11 cellular contexts compared by ENCODE assay signal in genomic region chr5:123807177-123807900, GRCh38.
DNase-seq lines count a peak whose midpoint lies in the region; FAIRE-seq and TF ChIP-seq lines count a peak whose summit lies in the region.
"Had no signal": no experiment of that assay in that cellular context is flagged by ENCODE, and none has a peak within 500 bp of the region (broad histone marks: within the 10 kb centered on the region; RNA-seq: fewer than 3 reads in every experiment).

No MANE protein-coding gene starts in this region.

- no peak overlapping the region for H3K23ac ChIP-seq in mesenchymal stem cell (ENCODE audit: low read length in 2 of 2)

- intact Hi-C loops in stomach (cut with DNase I; ENCODE audit: low total_unique reads): no loop called here
- intact Hi-C loops in activated T-helper 2 cell treated with anti-CD3 and anti-CD28 coated beads, Interferon-gamma antibody, Interleukin-2, Interleukin-4, amounts not matched to agents 10 μg/mL and 5 μg/mL and 100 μg/mL, durations not matched to agents 14 hours and 24 hours and 36 hours (cut with micrococcal nuclease): no loop called here

- no peaks in the 10 kb centered on the region for H3K27me3 Mint-ChIP-seq in astrocyte (ENCODE audit: low read depth, unreplicated experiment)
- H3K27me3 Mint-ChIP-seq in activated T-helper 2 cell treated with anti-CD3 and anti-CD28 coated beads, Interferon-gamma antibody, Interleukin-2, Interleukin-4, amounts not matched to agents 10 μg/mL and 5 μg/mL and 100 μg/mL, durations not matched to agents 14 hours and 24 hours and 36 hours (ENCODE audit: low read depth): no peaks in the 10 kb centered on the region
- H3K27me3 Mint-ChIP-seq: activated naive CD4-positive, alpha-beta T cell treated with anti-CD3 and anti-CD28 coated beads, Interleukin-2, amount 50 U/mL, for 24 hours; effector memory CD8-positive, alpha-beta T cell had no signal

- H3K27ac ChIP-seq in astrocyte (ENCODE audit: low read depth, low read length) (no peak overlapping the region), mesenchymal stem cell (ENCODE audit: low read length, poor library complexity, severe bottlenecking) (no peak overlapping the region), stomach (no peak overlapping the region)

- no peak for TF ChIP-seq POLR2A in stomach (IDR thresholded peaks at IDR 0.05)

- 71% methylated on average over 3 of the region's 5 CpGs for WGBS in mesenchymal stem cell
- 60 to 76% (median 71%) methylated on average over 5 of the region's 5 CpGs for WGBS in stomach, 5 donors

- peaks cover 43% of the 10 kb centered on the region for H3K4me1 Mint-ChIP-seq in astrocyte (ENCODE audit: low read depth, unreplicated experiment)
- H3K4me1 Mint-ChIP-seq in activated T-helper 2 cell treated with anti-CD3 and anti-CD28 coated beads, Interferon-gamma antibody, Interleukin-2, Interleukin-4, amounts not matched to agents 10 μg/mL and 5 μg/mL and 100 μg/mL, durations not matched to agents 14 hours and 24 hours and 36 hours (ENCODE audit: low read depth): no peaks in the 10 kb centered on the region
- H3K4me1 Mint-ChIP-seq: activated naive CD4-positive, alpha-beta T cell treated with anti-CD3 and anti-CD28 coated beads, Interleukin-2, amount 50 U/mL, for 24 hours had no signal

- peak overlapping the region; percentile 58 for H3K27ac Mint-ChIP-seq in astrocyte (ENCODE audit: unreplicated experiment)
- H3K27ac Mint-ChIP-seq in activated T-helper 2 cell treated with anti-CD3 and anti-CD28 coated beads, Interferon-gamma antibody, Interleukin-2, Interleukin-4, amounts not matched to agents 10 μg/mL and 5 μg/mL and 100 μg/mL, durations not matched to agents 14 hours and 24 hours and 36 hours: no peak overlapping the region
- H3K27ac Mint-ChIP-seq: activated naive CD4-positive, alpha-beta T cell treated with anti-CD3 and anti-CD28 coated beads, Interleukin-2, amount 50 U/mL, for 24 hours; effector memory CD8-positive, alpha-beta T cell had no signal

- H4K20me1 ChIP-seq in astrocyte (ENCODE audit: insufficient read depth, low read length): no peaks in the 10 kb centered on the region

- H4K91ac ChIP-seq in mesenchymal stem cell (ENCODE audit: low read length): no peak overlapping the region

- peak overlapping the region; percentile 34 for H3K4me3 Mint-ChIP-seq in astrocyte (ENCODE audit: unreplicated experiment)
- no peak overlapping the region for H3K4me3 Mint-ChIP-seq in activated T-helper 2 cell treated with anti-CD3 and anti-CD28 coated beads, Interferon-gamma antibody, Interleukin-2, Interleukin-4, amounts not matched to agents 10 μg/mL and 5 μg/mL and 100 μg/mL, durations not matched to agents 14 hours and 24 hours and 36 hours (ENCODE audit: low read depth)
- H3K4me3 Mint-ChIP-seq: activated naive CD4-positive, alpha-beta T cell treated with anti-CD3 and anti-CD28 coated beads, Interleukin-2, amount 50 U/mL, for 24 hours; effector memory CD8-positive, alpha-beta T cell had no signal

- TF ChIP-seq CTCF in astrocyte (IDR thresholded peaks at IDR 0.05; ENCODE audit: insufficient read depth, low read depth, low read length) (no peak), stomach (IDR thresholded peaks at IDR 0.05) (no peak), GM13976 (IDR thresholded peaks at IDR 0.05; ENCODE audit: borderline replicate concordance, control extremely low read depth, extremely low read depth, insufficient read depth, missing control alignments) (no peak)

- H4K8ac ChIP-seq in mesenchymal stem cell (ENCODE audit: low read length): no peak overlapping the region

- H3K36me3 ChIP-seq in astrocyte (ENCODE audit: insufficient read depth, low read length): no peaks in the 10 kb centered on the region
- H3K36me3 ChIP-seq in mesenchymal stem cell (ENCODE audit: control insufficient read depth in 1 of 2, insufficient read depth in 2 of 2, low read depth in 1 of 2, low read length in 2 of 2): no peaks in the 10 kb centered on the region
- H3K36me3 ChIP-seq in stomach: no peaks in the 10 kb centered on the region

- no peak overlapping the region for H2BK12ac ChIP-seq in mesenchymal stem cell (ENCODE audit: low read length in 2 of 2)

- H3K4me3 ChIP-seq in astrocyte (ENCODE audit: insufficient read depth, low read depth, low read length): no peak overlapping the region
- no peak overlapping the region for H3K4me3 ChIP-seq in mesenchymal stem cell (ENCODE audit: insufficient read depth in 1 of 2, low read depth in 1 of 2, low read length in 2 of 2)
- H3K4me3 ChIP-seq in stomach: no peak overlapping the region

- peak; percentile 26 for DNase-seq in DMS114 treated with DMSO at 0.1 percent for 48 hours (lab: John Stamatoyannopoulos, UW; ENCODE audit: unreplicated experiment)
- peak; percentile 39 for DNase-seq in NCI-H1436 treated with DMSO at 0.1 percent for 48 hours (lab: John Stamatoyannopoulos, UW)
- DNase-seq in astrocyte (ENCODE audit: low read depth): no peak
- peak; percentile 26 for DNase-seq in mesenchymal stem cell
- DNase-seq in stomach: no peak
- no peak for DNase-seq in GM13976 (ENCODE audit: low spot score)
- DNase-seq in urothelium cell line (ENCODE audit: low spot score): no peak
- no peak for DNase-seq in activated T-helper 2 cell treated with anti-CD3 and anti-CD28 coated beads, Interferon-gamma antibody, Interleukin-2, Interleukin-4, amounts not matched to agents 10 μg/mL and 5 μg/mL and 100 μg/mL, durations not matched to agents 14 hours and 24 hours and 36 hours (ENCODE audit: low spot score)
- DNase-seq: DMS153; effector memory CD8-positive, alpha-beta T cell had no signal

- no peak overlapping the region for H3K14ac ChIP-seq in mesenchymal stem cell (ENCODE audit: low read length in 2 of 2)

- H3K4me1 ChIP-seq in astrocyte (ENCODE audit: insufficient read depth, low read length) (peaks cover 4% of the 10 kb centered on the region), mesenchymal stem cell (ENCODE audit: control insufficient read depth, insufficient read depth, low read depth, low read length) (peaks cover 6% of the 10 kb centered on the region), stomach (peaks cover 0 to 17% (median 7%) of the 10 kb centered on the region in 4 donors)

- no peaks in the 10 kb centered on the region for H3K9me3 Mint-ChIP-seq in astrocyte (ENCODE audit: unreplicated experiment)
- H3K9me3 Mint-ChIP-seq in activated T-helper 2 cell treated with anti-CD3 and anti-CD28 coated beads, Interferon-gamma antibody, Interleukin-2, Interleukin-4, amounts not matched to agents 10 μg/mL and 5 μg/mL and 100 μg/mL, durations not matched to agents 14 hours and 24 hours and 36 hours: no peaks in the 10 kb centered on the region
- H3K9me3 Mint-ChIP-seq: activated naive CD4-positive, alpha-beta T cell treated with anti-CD3 and anti-CD28 coated beads, Interleukin-2, amount 50 U/mL, for 24 hours had no signal

- H3K9me3 ChIP-seq in astrocyte (ENCODE audit: insufficient read depth, low read depth, low read length) (no peaks in the 10 kb centered on the region), mesenchymal stem cell (ENCODE audit: control insufficient read depth, low read length) (no peaks in the 10 kb centered on the region), stomach (no peaks in the 10 kb centered on the region)

- no peak overlapping the region for H2BK5ac ChIP-seq in mesenchymal stem cell (ENCODE audit: low read depth, low read length, poor library complexity, severe bottlenecking)

- H2BK15ac ChIP-seq in mesenchymal stem cell (ENCODE audit: low read depth, poor library complexity, severe bottlenecking): no peak overlapping the region

- H3K79me2 ChIP-seq in astrocyte (ENCODE audit: insufficient read depth, low read length): no peaks in the 10 kb centered on the region

- no peak overlapping the region for H2AK5ac ChIP-seq in mesenchymal stem cell (ENCODE audit: low read length, severe bottlenecking)

- no peak overlapping the region for H3K18ac ChIP-seq in mesenchymal stem cell (ENCODE audit: low read depth in 1 of 2, low read length in 2 of 2)

- no peak overlapping the region for H3K9ac ChIP-seq in astrocyte (ENCODE audit: low read length)
- no peak overlapping the region for H3K9ac ChIP-seq in mesenchymal stem cell (ENCODE audit: low read length)

- H2AFZ ChIP-seq in astrocyte (ENCODE audit: low read depth, low read length) (no peak overlapping the region), mesenchymal stem cell (ENCODE audit: low read depth, low read length) (no peak overlapping the region)

- no peak overlapping the region for H2BK120ac ChIP-seq in mesenchymal stem cell (ENCODE audit: low read depth, low read length)

- FAIRE-seq in astrocyte (lab: Jason Lieb, UNC) (peak; percentile 63), urothelium cell line (lab: Jason Lieb, UNC) (no peak)

- H3K4me2 ChIP-seq in astrocyte (ENCODE audit: low read length): no peak overlapping the region
- no peak overlapping the region for H3K4me2 ChIP-seq in mesenchymal stem cell (ENCODE audit: low read length, poor library complexity, severe bottlenecking)

- no peak overlapping the region for H3K4ac ChIP-seq in mesenchymal stem cell (ENCODE audit: low read depth in 1 of 2, low read length in 2 of 2)

- H3K36me3 Mint-ChIP-seq in astrocyte (ENCODE audit: low read depth, unreplicated experiment): no peaks in the 10 kb centered on the region
- no peaks in the 10 kb centered on the region for H3K36me3 Mint-ChIP-seq in activated T-helper 2 cell treated with anti-CD3 and anti-CD28 coated beads, Interferon-gamma antibody, Interleukin-2, Interleukin-4, amounts not matched to agents 10 μg/mL and 5 μg/mL and 100 μg/mL, durations not matched to agents 14 hours and 24 hours and 36 hours (ENCODE audit: low read depth)
- H3K36me3 Mint-ChIP-seq: activated naive CD4-positive, alpha-beta T cell treated with anti-CD3 and anti-CD28 coated beads, Interleukin-2, amount 50 U/mL, for 24 hours had no signal

- H3K27me3 ChIP-seq in astrocyte (ENCODE audit: insufficient read depth, low read length) (no peaks in the 10 kb centered on the region), mesenchymal stem cell (ENCODE audit: control insufficient read depth in 1 of 2, insufficient read depth in 1 of 2, low read length in 2 of 2) (no peaks in the 10 kb centered on the region), stomach (no peaks in the 10 kb centered on the region)

- TF ChIP-seq EP300 in stomach (IDR thresholded peaks at IDR 0.05): no peak

- in situ Hi-C loops in GM13976 (cut with MboI; ENCODE audit: low sequenced_read_pairs, unreplicated experiment): no loop called here

- H3K79me1 ChIP-seq in mesenchymal stem cell (replicated peaks; ENCODE audit: low read length, poor library complexity, severe bottlenecking): no peaks in the 10 kb centered on the region

Comparison
In these comparisons a context has a peak if more than half of its experiments do, and no peak if none do; other contexts are left out.
1. DNase-seq: peak in DMS114 treated with DMSO at 0.1 percent for 48 hours (single experiment), NCI-H1436 treated with DMSO at 0.1 percent for 48 hours (single experiment) and mesenchymal stem cell (single experiment); none in astrocyte (single experiment), stomach (single experiment), GM13976 (single experiment), urothelium cell line (single experiment) and activated T-helper 2 cell treated with anti-CD3 and anti-CD28 coated beads, Interferon-gamma antibody, Interleukin-2, Interleukin-4, amounts not matched to agents 10 μg/mL and 5 μg/mL and 100 μg/mL, durations not matched to agents 14 hours and 24 hours and 36 hours (single experiment).